Comparison of ENCODE assay signal across 8 cellular contexts in genomic region chr11:134330611-134331564, GRCh38. TPM values are rescaled to one million over a fixed set of nuclear protein-coding genes. Genes with fewer than 3 reads are reported as not detected.
A peak's percentile ranks its signal among the peaks of the same experiment; 100 is the strongest.
DNase-seq lines count a peak whose midpoint lies in the region; ATAC-seq and TF ChIP-seq lines count a peak whose summit lies in the region.

No MANE protein-coding gene starts in this region.

- ATAC-seq in psoas muscle = no peak
- no peak for ATAC-seq in GM21381 (IDR thresholded peaks at IDR 0.05; ENCODE audit: unreplicated experiment)
- no peak for ATAC-seq in GM18907 (IDR thresholded peaks at IDR 0.05; ENCODE audit: unreplicated experiment)
- ATAC-seq in HG03108 (IDR thresholded peaks at IDR 0.05; ENCODE audit: unreplicated experiment) = no peak

- peaks cover 21% of the 10 kb centered on the region for H3K27me3 Mint-ChIP-seq in Calu3 (ENCODE audit: unreplicated experiment)

- peaks cover 20% of the 10 kb centered on the region for H3K36me3 Mint-ChIP-seq in Calu3 (ENCODE audit: insufficient read depth, unreplicated experiment)

- H3K4me3 ChIP-seq in SK-N-MC (peak overlapping the region; percentile 72), psoas muscle (peak overlapping the region; percentile 78)

- BruUV-seq in Calu3 (replicated peaks; lab: Mats Ljungman, UMichigan) = no TSS peak

- H3K9ac ChIP-seq in SK-N-MC (ENCODE audit: insufficient read length) = no peak overlapping the region

- TF ChIP-seq CTCF in Calu3 (IDR thresholded peaks at IDR 0.05; ENCODE audit: unreplicated experiment) (no peak), psoas muscle (IDR thresholded peaks at IDR 0.05) (no peak)

- intact Hi-C loops in Calu3 (cut with micrococcal nuclease; ENCODE audit: unreplicated experiment) = no loop called here
- intact Hi-C loops in psoas muscle (cut with DNase I) = no loop called here

- no peaks in the 10 kb centered on the region for H3K9me3 Mint-ChIP-seq in Calu3 (ENCODE audit: low read depth, unreplicated experiment)

- CTCF ChIA-PET in Calu3 (lab: Charles Lee) = no interaction called here

- H3K4me1 ChIP-seq in psoas muscle = peaks cover 9% of the 10 kb centered on the region

- peaks cover 2% of the 10 kb centered on the region; the same call in 1 of the 2 replicates for H3K36me3 ChIP-seq in SK-N-MC (ENCODE audit: insufficient read depth, low read length)
- no peaks in the 10 kb centered on the region for H3K36me3 ChIP-seq in psoas muscle (ENCODE audit: insufficient read depth in 1 of 2, low read depth in 1 of 2)

- H3K9me3 ChIP-seq in SK-N-MC (ENCODE audit: low read depth, low read length) (no peaks in the 10 kb centered on the region), psoas muscle (no peaks in the 10 kb centered on the region)

- DNase-seq in Calu3 (no peak), SK-N-MC (ENCODE audit: low read depth, low spot score) (no peak), foreskin melanocyte (peak; percentile 25), psoas muscle (no peak), nucleus accumbens (lab: John Stamatoyannopoulos, UW) (no peak)

- H3K27me3 ChIP-seq in psoas muscle (ENCODE audit: insufficient read depth in 3 of 3, low read length in 2 of 3) = peaks cover 0 to 8% (median 0%) of the 10 kb centered on the region in 3 donors

- no peak overlapping the region for H3K27ac Mint-ChIP-seq in Calu3 (ENCODE audit: unreplicated experiment)

- H3K4me1 Mint-ChIP-seq in Calu3 (ENCODE audit: low read depth, unreplicated experiment) = peaks cover 17% of the 10 kb centered on the region

- no peak overlapping the region for H3K27ac ChIP-seq in SK-N-MC
- no peak overlapping the region for H3K27ac ChIP-seq in psoas muscle

- 21 to 26% (median 24%) methylated on average over 25 of the region's 25 CpGs for WGBS in psoas muscle, 3 donors

- peak overlapping the region; percentile 69 for H3K4me3 Mint-ChIP-seq in Calu3 (ENCODE audit: low read depth, unreplicated experiment)

RNA-seq across cellular contexts. Expression of gene GLB1L2, which starts 0.9 kb away (rescaled TPM):
- total RNA-seq in Calu3 (2022) (15.5 and 19.0 TPM in 2 replicates), psoas muscle (1 to 10 TPM in 2 of 4 donors, under 1 TPM in 2; 0.30 to 1.5 (median 0.87) TPM)
- 1 to 10 TPM in 1 of 3 donors, under 1 TPM in 2; 0.14 to 1.2 (median 0.91) TPM for polyA plus RNA-seq in psoas muscle

RNA-seq across cellular contexts. Expression of gene GLB1L3, which starts 54.7 kb away (rescaled TPM):
- total RNA-seq in Calu3 (2022) (not detected in 2 replicates), psoas muscle (not detected)
- polyA plus RNA-seq in psoas muscle = not detected
